28 cellular contexts compared by ENCODE assay signal in genomic region chr7:41933427-41933826, GRCh38.
A peak's percentile ranks its signal among the peaks of the same experiment; 100 is the strongest.
DNase-seq lines count a peak whose midpoint lies in the region; ATAC-seq, FAIRE-seq and TF ChIP-seq lines count a peak whose summit lies in the region.
"Had no signal": no experiment of that assay in that cellular context is flagged by ENCODE, and none has a peak within 500 bp of the region (broad histone marks: within the 10 kb centered on the region; RNA-seq: fewer than 3 reads in every experiment).

No MANE protein-coding gene starts in this region.

- peak; percentile 45 for FAIRE-seq in GM19239 (lab: Jason Lieb, UNC)
- FAIRE-seq: A204.1, GM12878, GM12892, GM18507 had no signal

- no peak overlapping the region for H3K27ac ChIP-seq in lower lobe of right lung
- H3K27ac ChIP-seq: BLaER1 had no signal

- no peaks in the 10 kb centered on the region for H3K27me3 ChIP-seq in lower lobe of right lung (ENCODE audit: low read depth)
- H3K27me3 ChIP-seq: BE2C, BLaER1 had no signal

- H3K27me3 Mint-ChIP-seq in stimulated activated naive B cell treated with anti-CD40 and anti-IgM and Interleukin-4, amounts not matched to agents 10 μg/mL and 1 μg/mL and 100 μg/mL, for 72 hours, result no peaks in the 10 kb centered on the region

- peaks cover 0 to 3% of the 10 kb centered on the region in 2 donors for H3K36me3 Mint-ChIP-seq in stimulated activated naive B cell treated with anti-CD40 and anti-IgM and Interleukin-4, amounts not matched to agents 10 μg/mL and 1 μg/mL and 100 μg/mL, for 72 hours
- H3K36me3 Mint-ChIP-seq: CD14-positive monocyte; CD4-positive, alpha-beta memory T cell; CD4-positive, CD25-positive, alpha-beta regulatory T cell had no signal

- no peak overlapping the region for H3K4me3 ChIP-seq in lower lobe of right lung
- H3K4me3 ChIP-seq: BLaER1, GM12878 had no signal

- DNase-seq in GM19239 (ENCODE audit: insufficient read length, low spot score), result no peak
- DNase-seq in stimulated activated naive B cell treated with anti-CD40 and anti-IgM and Interleukin-4, amounts not matched to agents 10 μg/mL and 1 μg/mL and 100 μg/mL, for 72 hours, result no peak
- DNase-seq in lower lobe of right lung, result no peak
- no peak for DNase-seq in NCI-H2029 treated with DMSO at 0.1 percent for 48 hours (lab: John Stamatoyannopoulos, UW)
- DNase-seq in NCI-H2227 (lab: John Stamatoyannopoulos, UW; ENCODE audit: unreplicated experiment), result no peak
- DNase-seq: 8988T; ACHN; BE2C; C1 segment of cervical spinal cord; CD4-positive, alpha-beta memory T cell; CD4-positive, CD25-positive, alpha-beta regulatory T cell; CD8-positive, alpha-beta memory T cell; COR-L47; DMS 273 treated with DMSO at 0.1 percent for 48 hours; DMS153; DMS53; DMS79; DND-41; EL; GDM1 had no signal

- no peak for TF ChIP-seq CTCF in lower lobe of right lung (IDR thresholded peaks at IDR 0.05)

- intact Hi-C loops in lower lobe of right lung (cut with DNase I), result no loop called here

- H3K4me1 ChIP-seq in lower lobe of right lung, result no peaks in the 10 kb centered on the region
- H3K4me1 ChIP-seq: BE2C had no signal

- peaks cover 0 to 5% of the 10 kb centered on the region in 2 donors for H3K9me3 Mint-ChIP-seq in stimulated activated naive B cell treated with anti-CD40 and anti-IgM and Interleukin-4, amounts not matched to agents 10 μg/mL and 1 μg/mL and 100 μg/mL, for 72 hours
- H3K9me3 Mint-ChIP-seq: CD4-positive, alpha-beta memory T cell; CD8-positive, alpha-beta memory T cell had no signal

- peaks cover 19 to 28% of the 10 kb centered on the region in 2 donors for H3K4me1 Mint-ChIP-seq in stimulated activated naive B cell treated with anti-CD40 and anti-IgM and Interleukin-4, amounts not matched to agents 10 μg/mL and 1 μg/mL and 100 μg/mL, for 72 hours
- H3K4me1 Mint-ChIP-seq: CD14-positive monocyte; CD4-positive, alpha-beta memory T cell; CD4-positive, CD25-positive, alpha-beta regulatory T cell; CD8-positive, alpha-beta memory T cell had no signal

- no peaks in the 10 kb centered on the region for H3K36me3 ChIP-seq in lower lobe of right lung
- H3K36me3 ChIP-seq: BE2C, BLaER1 had no signal

- ATAC-seq in GM18868 (IDR thresholded peaks at IDR 0.05; ENCODE audit: unreplicated experiment) (peak; percentile 47), HG02870 (IDR thresholded peaks at IDR 0.05; ENCODE audit: unreplicated experiment) (peak; percentile 41), lower lobe of right lung (no peak)
- peak; percentile 28 to 68 for ATAC-seq in stimulated activated naive B cell treated with anti-CD40 and anti-IgM and Interleukin-4, amounts not matched to agents 10 μg/mL and 1 μg/mL and 100 μg/mL, for 72 hours (replicated peaks)
- ATAC-seq: GM12878 had no signal

- H3K9me3 ChIP-seq in lower lobe of right lung, result no peaks in the 10 kb centered on the region
- H3K9me3 ChIP-seq: BE2C, BLaER1 had no signal

- H3K4me3 Mint-ChIP-seq in stimulated activated naive B cell treated with anti-CD40 and anti-IgM and Interleukin-4, amounts not matched to agents 10 μg/mL and 1 μg/mL and 100 μg/mL, for 72 hours, result no peak overlapping the region
- H3K4me3 Mint-ChIP-seq: CD14-positive monocyte; CD4-positive, alpha-beta memory T cell; CD4-positive, CD25-positive, alpha-beta regulatory T cell; CD8-positive, alpha-beta memory T cell had no signal

- no peak overlapping the region for H3K27ac Mint-ChIP-seq in stimulated activated naive B cell treated with anti-CD40 and anti-IgM and Interleukin-4, amounts not matched to agents 10 μg/mL and 1 μg/mL and 100 μg/mL, for 72 hours
- H3K27ac Mint-ChIP-seq: CD14-positive monocyte; CD4-positive, alpha-beta memory T cell; CD4-positive, CD25-positive, alpha-beta regulatory T cell had no signal

Comparison
In these comparisons a context has a peak if more than half of its experiments do, and no peak if none do; other contexts are left out.
1. ATAC-seq: peak in GM18868 (single experiment), HG02870 (single experiment) and stimulated activated naive B cell treated with anti-CD40 and anti-IgM and Interleukin-4, amounts not matched to agents 10 μg/mL and 1 μg/mL and 100 μg/mL, for 72 hours (2 of 2); none in lower lobe of right lung (0 of 2).